Comparison of ENCODE assay signal across 14 cellular contexts in the genomic region with DNA sequence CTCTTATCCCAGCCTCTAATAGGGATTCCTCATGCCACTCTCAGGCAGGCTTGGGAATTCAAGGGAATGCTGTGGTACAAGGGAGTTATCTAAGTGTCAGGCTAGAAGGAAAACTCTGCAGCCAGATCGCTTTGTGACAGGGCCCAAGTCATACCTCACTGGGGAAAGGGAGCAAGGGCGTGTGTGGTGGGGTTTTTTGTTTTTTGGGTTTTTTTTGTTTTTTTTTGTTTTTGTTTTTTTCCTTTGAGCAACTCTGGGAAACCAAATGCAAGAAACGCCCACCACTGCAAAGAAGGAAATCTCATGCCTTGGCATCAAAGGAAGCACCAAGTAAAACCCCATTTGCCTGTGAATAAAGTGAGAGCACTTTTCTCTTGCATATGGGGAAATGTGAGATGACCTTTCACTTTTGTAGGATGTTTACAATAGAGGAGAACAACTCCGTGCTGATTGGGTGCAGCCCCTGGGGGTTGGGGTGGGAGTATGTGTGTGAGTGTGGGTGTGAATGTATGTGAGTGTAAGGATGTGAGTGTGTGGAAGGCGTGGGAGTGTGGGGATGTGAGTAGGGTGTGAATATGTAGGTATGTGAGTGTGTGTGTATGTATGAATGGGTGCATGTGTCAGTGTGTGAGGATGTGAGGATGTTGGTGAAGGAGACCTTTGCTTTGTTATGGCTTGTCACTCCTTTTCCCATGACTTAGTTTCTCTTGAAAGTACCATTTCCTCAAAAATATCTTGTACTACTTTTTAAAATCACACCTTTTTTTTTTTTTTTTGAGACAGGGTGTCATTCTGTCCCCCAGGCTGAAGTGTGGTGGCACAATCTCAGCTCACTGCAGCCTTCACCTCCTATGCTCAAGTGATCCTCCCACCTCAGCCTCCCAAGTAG. TPM values are rescaled to one million over a fixed set of nuclear protein-coding genes. Genes with fewer than 3 reads are reported as not detected.
DNase-seq lines count a peak whose midpoint lies in the region; ATAC-seq and TF ChIP-seq lines count a peak whose summit lies in the region.
"Had no signal": no experiment of that assay in that cellular context is flagged by ENCODE, and none has a peak within 500 bp of the region (broad histone marks: within the 10 kb centered on the region; RNA-seq: fewer than 3 reads in every experiment).

No MANE protein-coding gene starts in this region.

- H3K4me1 Mint-ChIP-seq in activated naive CD4-positive, alpha-beta T cell treated with anti-CD3 and anti-CD28 coated beads, Interleukin-2, amount 50 U/mL, for 24 hours = peaks cover 61% of the 10 kb centered on the region
- H3K4me1 Mint-ChIP-seq in stimulated activated memory B cell treated with anti-CD40 and anti-IgM and Interleukin-4, amounts not matched to agents 10 μg/mL and 1 μg/mL and 100 μg/mL, for 72 hours = peaks cover 50% of the 10 kb centered on the region

- H3K9ac ChIP-seq in SK-N-SH = no peak overlapping the region

- CTCF ChIA-PET in SK-N-SH (lab: Yijun Ruan, JAX) = interaction anchor here (7.1 kb wide), 1 partner anchor 159 kb away, joined by 125 read pairs; no protein-coding TSS in a partner anchor

- H3K36me3 Mint-ChIP-seq in activated naive CD4-positive, alpha-beta T cell treated with anti-CD3 and anti-CD28 coated beads, Interleukin-2, amount 50 U/mL, for 24 hours = peaks cover 24% of the 10 kb centered on the region
- no peaks in the 10 kb centered on the region for H3K36me3 Mint-ChIP-seq in stimulated activated memory B cell treated with anti-CD40 and anti-IgM and Interleukin-4, amounts not matched to agents 10 μg/mL and 1 μg/mL and 100 μg/mL, for 72 hours

- 87% methylated on average over 5 of the region's 5 CpGs for WGBS in SK-N-SH (ENCODE audit: low lambda C conversion rate)

- no peaks in the 10 kb centered on the region for H3K27me3 Mint-ChIP-seq in activated naive CD4-positive, alpha-beta T cell treated with anti-CD3 and anti-CD28 coated beads, Interleukin-2, amount 50 U/mL, for 24 hours
- no peaks in the 10 kb centered on the region for H3K27me3 Mint-ChIP-seq in stimulated activated memory B cell treated with anti-CD40 and anti-IgM and Interleukin-4, amounts not matched to agents 10 μg/mL and 1 μg/mL and 100 μg/mL, for 72 hours

- H3F3A ChIP-seq in SK-N-SH (replicated peaks; ENCODE audit: insufficient read depth) = peaks cover 18% of the 10 kb centered on the region

- H3K4me1 ChIP-seq in SK-N-SH (ENCODE audit: control insufficient read depth in 1 of 2, insufficient read depth in 2 of 2, low read depth in 1 of 2, low read length in 1 of 2) (peaks cover 0 to 4% of the 10 kb centered on the region in 2 experiments; a peak in 1 of 4 replicates), osteoblast (ENCODE audit: insufficient read depth, low read length) (peaks cover 13% of the 10 kb centered on the region)

- TF ChIP-seq RAD21 in SK-N-SH (IDR thresholded peaks at IDR 0.05; ENCODE audit: low read length) = no peak

- H4K20me1 ChIP-seq in SK-N-SH (ENCODE audit: insufficient read depth) (no peaks in the 10 kb centered on the region), osteoblast (ENCODE audit: insufficient read depth, low read length) (no peaks in the 10 kb centered on the region)

- H3K79me2 ChIP-seq in SK-N-SH (ENCODE audit: insufficient read depth) (no peaks in the 10 kb centered on the region), osteoblast (ENCODE audit: insufficient read depth, low read length) (no peaks in the 10 kb centered on the region)

- H3K9me3 Mint-ChIP-seq in activated naive CD4-positive, alpha-beta T cell treated with anti-CD3 and anti-CD28 coated beads, Interleukin-2, amount 50 U/mL, for 24 hours = no peaks in the 10 kb centered on the region
- H3K9me3 Mint-ChIP-seq in stimulated activated memory B cell treated with anti-CD40 and anti-IgM and Interleukin-4, amounts not matched to agents 10 μg/mL and 1 μg/mL and 100 μg/mL, for 72 hours = no peaks in the 10 kb centered on the region

- ATAC-seq in HG03066 (IDR thresholded peaks at IDR 0.05; ENCODE audit: low read depth, unreplicated experiment) (peak; percentile 37), omental fat pad (ENCODE audit: low FRiP score) (no peak)
- peak; percentile 45 for ATAC-seq in stimulated activated memory B cell treated with anti-CD40 and anti-IgM and Interleukin-4, amounts not matched to agents 10 μg/mL and 1 μg/mL and 100 μg/mL, for 72 hours

- H3K9me2 ChIP-seq in SK-N-SH = no peaks in the 10 kb centered on the region

- no peak overlapping the region for H3K4me3 ChIP-seq in SK-N-SH (ENCODE audit: low read depth in 2 of 2, low read length in 1 of 2)
- H3K4me3 ChIP-seq in osteoblast (ENCODE audit: insufficient read depth, low read length) = no peak overlapping the region
- H3K4me3 ChIP-seq: coronary artery, transverse colon had no signal

- H2AFZ ChIP-seq in SK-N-SH (ENCODE audit: low read depth) (no peak overlapping the region), osteoblast (ENCODE audit: low read length) (no peak overlapping the region)

- TF ChIP-seq CTCF in SK-N-SH (IDR thresholded peaks at IDR 0.05) (no peak), osteoblast (IDR thresholded peaks at IDR 0.05; ENCODE audit: extremely low read depth, low read depth, low read length) (no peak), omental fat pad (IDR thresholded peaks at IDR 0.05) (no peak)

- H3K27me3 ChIP-seq in SK-N-SH (ENCODE audit: insufficient read depth) = no peaks in the 10 kb centered on the region
- no peaks in the 10 kb centered on the region for H3K27me3 ChIP-seq in osteoblast (ENCODE audit: insufficient read depth, low read length)
- H3K27me3 ChIP-seq: transverse colon had no signal

- no peaks in the 10 kb centered on the region for H3K9me3 ChIP-seq in SK-N-SH
- H3K9me3 ChIP-seq in osteoblast (ENCODE audit: low read depth, low read length) = no peaks in the 10 kb centered on the region
- H3K9me3 ChIP-seq: transverse colon had no signal

- no peak for TF ChIP-seq EP300 in SK-N-SH (IDR thresholded peaks at IDR 0.05; ENCODE audit: borderline replicate concordance in 1 of 2, low read depth in 1 of 2, low read length in 1 of 2)

- peak overlapping the region; percentile 12 for H3K4me3 Mint-ChIP-seq in activated naive CD4-positive, alpha-beta T cell treated with anti-CD3 and anti-CD28 coated beads, Interleukin-2, amount 50 U/mL, for 24 hours
- H3K4me3 Mint-ChIP-seq in stimulated activated memory B cell treated with anti-CD40 and anti-IgM and Interleukin-4, amounts not matched to agents 10 μg/mL and 1 μg/mL and 100 μg/mL, for 72 hours = no peak overlapping the region

- peak; percentile 17 to 46 for DNase-seq in activated CD4-positive, alpha-beta T cell treated with anti-CD3 and anti-CD28 coated beads for 4 hours
- no peak for DNase-seq in activated CD4-positive, alpha-beta T cell treated with anti-CD3 and anti-CD28 coated beads, Interleukin-2, amount 50 U/mL, for 1 hour
- DNase-seq in SK-N-SH = no peak
- DNase-seq in osteoblast (ENCODE audit: insufficient read length, low spot score, missing footprints) = no peak
- no peak for DNase-seq in omental fat pad (ENCODE audit: low spot score)
- DNase-seq: glutamatergic neuron; NK-92 treated with Interleukin-12 subunit alpha and Interleukin-12 subunit beta, amount 100 ng/mL, for 24 hours; transverse colon had no signal

- H3K4me2 ChIP-seq in SK-N-SH = no peak overlapping the region
- H3K4me2 ChIP-seq in osteoblast (ENCODE audit: insufficient read depth, low read length) = no peak overlapping the region

- H3K27ac ChIP-seq in SK-N-SH (ENCODE audit: low read depth in 2 of 2, low read length in 1 of 2) = no peak overlapping the region
- H3K27ac ChIP-seq in osteoblast (ENCODE audit: low read depth, low read length) = no peak overlapping the region
- H3K27ac ChIP-seq: coronary artery, transverse colon had no signal

- H3K36me3 ChIP-seq in SK-N-SH (replicated peaks in 1 of 2; ENCODE audit: control insufficient read depth in 1 of 2, insufficient read depth in 2 of 2, low read length in 1 of 2) (no peaks in the 10 kb centered on the region), osteoblast (ENCODE audit: insufficient read depth, low read length) (no peaks in the 10 kb centered on the region)
- H3K36me3 ChIP-seq: transverse colon had no signal

- POLR2A ChIA-PET in SK-N-SH (lab: Yijun Ruan, JAX) = no interaction called here

- peak overlapping the region; percentile 88 for H3K27ac Mint-ChIP-seq in activated naive CD4-positive, alpha-beta T cell treated with anti-CD3 and anti-CD28 coated beads, Interleukin-2, amount 50 U/mL, for 24 hours
- H3K27ac Mint-ChIP-seq in stimulated activated memory B cell treated with anti-CD40 and anti-IgM and Interleukin-4, amounts not matched to agents 10 μg/mL and 1 μg/mL and 100 μg/mL, for 72 hours = peak overlapping the region; percentile 82

TF ChIP-seq in SK-N-SH, 30 proteins besides CTCF, POLR2A, EP300 and RAD21 (continues in another document):
- TF ChIP-seq RFX5 (IDR thresholded peaks at IDR 0.05; ENCODE audit: low read length) = no peak
- TF ChIP-seq PBX3 (IDR thresholded peaks at IDR 0.05) = no peak
- no peak for TF ChIP-seq SMC3 (IDR thresholded peaks at IDR 0.05; ENCODE audit: low read depth, low read length)
- TF ChIP-seq RCOR1 (IDR thresholded peaks at IDR 0.05; ENCODE audit: low read length) = no peak
- TF ChIP-seq FOXM1 (IDR thresholded peaks at IDR 0.05; ENCODE audit: low read depth) = no peak
- no peak for TF ChIP-seq RXRA (IDR thresholded peaks at IDR 0.05; ENCODE audit: borderline replicate concordance, low read depth)
- TF ChIP-seq, protein P1, sequence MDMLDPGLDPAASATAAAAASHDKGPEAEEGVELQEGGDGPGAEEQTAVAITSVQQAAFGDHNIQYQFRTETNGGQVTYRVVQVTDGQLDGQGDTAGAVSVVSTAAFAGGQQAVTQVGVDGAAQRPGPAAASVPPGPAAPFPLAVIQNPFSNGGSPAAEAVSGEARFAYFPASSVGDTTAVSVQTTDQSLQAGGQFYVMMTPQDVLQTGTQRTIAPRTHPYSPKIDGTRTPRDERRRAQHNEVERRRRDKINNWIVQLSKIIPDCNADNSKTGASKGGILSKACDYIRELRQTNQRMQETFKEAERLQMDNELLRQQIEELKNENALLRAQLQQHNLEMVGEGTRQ (IDR thresholded peaks at IDR 0.05; ENCODE audit: borderline replicate concordance, low read depth, low read length) = no peak
- no peak for TF ChIP-seq TAF1 (IDR thresholded peaks at IDR 0.05; ENCODE audit: borderline replicate concordance, low read depth, low read length)

RNA-seq across cellular contexts. Expression of gene IL12RB2, which starts 34.6 kb away (rescaled TPM):
- not detected in 2 replicates for polyA plus RNA-seq in SK-N-SH (2012; rRNA removed)
- polyA plus RNA-seq in SK-N-SH (2012; cell fraction: cytosol; rRNA removed) = under 0.01 and 0.03 TPM in 2 replicates
- not detected in 2 replicates for polyA plus RNA-seq in SK-N-SH (2012; cell fraction: nucleus; rRNA removed)
- total RNA-seq in osteoblast (not detected in 2 replicates), omental fat pad (1 to 10 TPM; 2.0 to 8.9 (median 6.5) TPM)
- total RNA-seq: A172, G401 had no signal

Comparison
In these comparisons a context has a peak if more than half of its experiments do, and no peak if none do; other contexts are left out.
1. DNase-seq: peak in activated CD4-positive, alpha-beta T cell treated with anti-CD3 and anti-CD28 coated beads for 4 hours (2 of 2); none in activated CD4-positive, alpha-beta T cell treated with anti-CD3 and anti-CD28 coated beads, Interleukin-2, amount 50 U/mL, for 1 hour (single experiment), SK-N-SH (single experiment), osteoblast (single experiment) and omental fat pad (single experiment).